13 cellular contexts compared by ENCODE assay signal in genomic region chr17:44967026-44967906, GRCh38. TPM values are rescaled to one million over a fixed set of nuclear protein-coding genes. Genes with fewer than 3 reads are reported as not detected.
A peak's percentile ranks its signal among the peaks of the same experiment; 100 is the strongest.
DNase-seq lines count a peak whose midpoint lies in the region; TF ChIP-seq lines count a peak whose summit lies in the region.
"Had no signal": no experiment of that assay in that cellular context is flagged by ENCODE, and none has a peak within 500 bp of the region (broad histone marks: within the 10 kb centered on the region; RNA-seq: fewer than 3 reads in every experiment).

No MANE protein-coding gene starts in this region.

- CTCF ChIA-PET in mammary epithelial cell (lab: Charles Lee; ENCODE audit: low non-redundant PET), result no interaction called here

- H3K4me1 Mint-ChIP-seq in nephron, result peaks cover 17% of the 10 kb centered on the region

- TF ChIP-seq EP300 in sigmoid colon (IDR thresholded peaks at IDR 0.05), result no peak

- H3K36me3 ChIP-seq in BE2C (no peaks in the 10 kb centered on the region), mammary epithelial cell (ENCODE audit: insufficient read depth, low read length) (no peaks in the 10 kb centered on the region), sigmoid colon (no peaks in the 10 kb centered on the region)
- H3K36me3 ChIP-seq: MG63 had no signal

- H3K27ac ChIP-seq in mammary epithelial cell (ENCODE audit: insufficient read depth, low read depth, low read length) (no peak overlapping the region), sigmoid colon (no peak overlapping the region)
- H3K27ac ChIP-seq: foreskin keratinocyte, PC-9 had no signal

- no peaks in the 10 kb centered on the region for H3K79me2 ChIP-seq in mammary epithelial cell (ENCODE audit: insufficient read depth, low read length)

- 26% methylated on average over 18 of the region's 76 CpGs for WGBS in mammary epithelial cell (ENCODE audit: low coverage, missing lambda C conversion rate)
- 5 to 10% methylated on average over 76 of the region's 76 CpGs for WGBS in sigmoid colon, 2 donors

- in situ Hi-C loops in mammary epithelial cell (cut with MboI; ENCODE audit: low sequenced_read_pairs in 2 of 2), result no loop called here
- in situ Hi-C loops in ACHN (cut with HindIII; ENCODE audit: low pct_ligation_motif_present, low pct_unique_long_range_greater_than_20kb, low sequenced_read_pairs), result no loop called here

- peak overlapping the region in 2 of 3 experiments; percentile 26 to 41 for H3K4me3 Mint-ChIP-seq in nephron

- H3K27me3 Mint-ChIP-seq in nephron (ENCODE audit: low read depth), result peaks cover 88% of the 10 kb centered on the region

- peak overlapping the region; percentile 29 for H2AFZ ChIP-seq in mammary epithelial cell (ENCODE audit: low read depth, low read length)
- H2AFZ ChIP-seq: PC-9 had no signal

- no peaks in the 10 kb centered on the region for H4K20me1 ChIP-seq in mammary epithelial cell (ENCODE audit: insufficient read depth, low read length)

- H3K27me3 ChIP-seq in BE2C (peaks cover 21% of the 10 kb centered on the region), mammary epithelial cell (ENCODE audit: insufficient read depth, low read length) (peaks cover 14% of the 10 kb centered on the region), sigmoid colon (peaks cover 19 to 33% (median 29%) of the 10 kb centered on the region in 3 donors)

- dilution Hi-C loops in mammary epithelial cell (cut with HindIII; ENCODE audit: low sequenced_read_pairs), result no loop called here

- no peak overlapping the region for H3K27ac Mint-ChIP-seq in nephron
- H3K27ac Mint-ChIP-seq: activated CD4-positive, alpha-beta T cell treated with anti-CD3 and anti-CD28 coated beads for 36 hours had no signal

- peak overlapping the region; percentile 45 for H3K4me2 ChIP-seq in mammary epithelial cell (ENCODE audit: insufficient read depth, low read depth, low read length)

- no TSS peak for BruUV-seq in mammary epithelial cell (replicated peaks; lab: Mats Ljungman, UMichigan)

- intact Hi-C loops in mammary epithelial cell (cut with micrococcal nuclease), result loop anchor here (5.0 kb wide), 1 partner anchor 85 kb away; the partner anchor contains the start of gene DCAKD
- intact Hi-C loops in sigmoid colon (cut with DNase I), result loop anchor here (5.0 kb wide), 2 partner anchors 85 to 125 kb away; partner anchors contain the start of gene DCAKD

- no peaks in the 10 kb centered on the region for H3K36me3 Mint-ChIP-seq in nephron (ENCODE audit: low read depth)

- peak overlapping the region; percentile 34 for H3K4me3 ChIP-seq in BE2C (ENCODE audit: low read depth, low read length)
- H3K4me3 ChIP-seq in mammary epithelial cell (replicated peaks in 1 of 3; ENCODE audit: insufficient read depth in 1 of 3, low read depth in 2 of 3, low read length in 3 of 3), result no peak overlapping the region
- H3K4me3 ChIP-seq in sigmoid colon, result peak overlapping the region in 2 of 4 donors; percentile 24 to 50
- H3K4me3 ChIP-seq: MG63, PC-9 had no signal

- DNase-seq in BE2C, result no peak
- DNase-seq in D341Med (ENCODE audit: low spot score), result peak; percentile 69
- no peak for DNase-seq in mammary epithelial cell
- DNase-seq in sigmoid colon, result no peak
- no peak for DNase-seq in activated effector memory CD4-positive, alpha-beta T cell treated with anti-CD3 and anti-CD28 coated beads, Interleukin-2, amount 50 U/mL, for 16 hours
- DNase-seq in ACHN, result no peak
- no peak for DNase-seq in GM03348 (ENCODE audit: low spot score)

- H3K9ac ChIP-seq in mammary epithelial cell (ENCODE audit: insufficient read depth, low read length), result no peak overlapping the region

- H3K9me3 ChIP-seq in BE2C, result no peaks in the 10 kb centered on the region
- H3K9me3 ChIP-seq in mammary epithelial cell (replicated peaks; ENCODE audit: insufficient read depth, low read length), result no peaks in the 10 kb centered on the region
- no peaks in the 10 kb centered on the region for H3K9me3 ChIP-seq in sigmoid colon
- H3K9me3 ChIP-seq: MG63 had no signal

- no peaks in the 10 kb centered on the region for H3K9me3 Mint-ChIP-seq in nephron

- TF ChIP-seq CTCF in BE2C (IDR thresholded peaks at IDR 0.05; ENCODE audit: low read depth, low read length) (no peak), mammary epithelial cell (conservative IDR thresholded peaks at IDR 0.05 in 1 of 2, IDR thresholded peaks at IDR 0.05 in 1 of 2; ENCODE audit: extremely low read depth in 1 of 2, insufficient read depth in 1 of 2, low read depth in 1 of 2, low read length in 2 of 2) (no peak), nephron (IDR thresholded peaks at IDR 0.05; ENCODE audit: unreplicated experiment in 3 of 3) (no peak), sigmoid colon (IDR thresholded peaks at IDR 0.05) (no peak)

- no peak for TF ChIP-seq POLR2A in sigmoid colon (IDR thresholded peaks at IDR 0.05)

- H3K4me1 ChIP-seq in BE2C (peaks cover 2% of the 10 kb centered on the region; the same call in 1 of the 2 replicates), mammary epithelial cell (ENCODE audit: insufficient read depth, low read length) (peaks cover 36% of the 10 kb centered on the region), sigmoid colon (peaks cover 0 to 40% (median 33%) of the 10 kb centered on the region in 4 donors)
- H3K4me1 ChIP-seq: foreskin keratinocyte had no signal

RNA-seq across cellular contexts. Expression of gene C1QL1, which starts 0.8 kb away (rescaled TPM):
- 72.9 TPM for polyA plus RNA-seq in BE2C (2012; ENCODE audit: insufficient read depth, insufficient read length, low read depth)
- total RNA-seq in mammary epithelial cell (under 1 TPM in 1 of 2 donors, not detected in 1; 0.54 TPM), sigmoid colon (1 to 10 TPM in 2 of 4 donors, under 1 TPM in 2; 0.41 to 4.3 (median 1.3) TPM)
- polyA plus RNA-seq in mammary epithelial cell (1.9 TPM), sigmoid colon (1 to 10 TPM in 2 of 3 donors, not detected in 1; 1.4 to 2.0 TPM)
- not detected for polyA minus RNA-seq in mammary epithelial cell
- total RNA-seq: bronchial epithelial cell had no signal

RNA-seq across cellular contexts. Expression of gene KIF18B, which starts 19.7 kb away (rescaled TPM):
- 13.3 TPM for polyA plus RNA-seq in BE2C (2012; ENCODE audit: insufficient read depth, insufficient read length, low read depth)
- 10 to 100 TPM in 1 of 2 donors, under 1 TPM in 1; under 0.01 to 25.2 TPM for total RNA-seq in mammary epithelial cell
- polyA plus RNA-seq in mammary epithelial cell, result 20.9 TPM
- 28.8 TPM for polyA minus RNA-seq in mammary epithelial cell
- 1 to 10 TPM in 1 of 4 donors, under 1 TPM in 3; under 0.01 to 1.4 (median 0.30) TPM for total RNA-seq in sigmoid colon
- 10 to 100 TPM in 1 of 3 donors, 1 to 10 TPM in 1, under 1 TPM in 1; 0.60 to 10.5 (median 1.4) TPM for polyA plus RNA-seq in sigmoid colon
- total RNA-seq: bronchial epithelial cell had no signal

RNA-seq across cellular contexts. Expression of gene GFAP, which starts 52.0 kb away (rescaled TPM):
- polyA plus RNA-seq in BE2C (2012; ENCODE audit: insufficient read depth, insufficient read length, low read depth), result 17.7 TPM
- under 1 TPM in 1 of 2 donors, not detected in 1; 0.83 TPM for total RNA-seq in mammary epithelial cell
- not detected for polyA plus RNA-seq in mammary epithelial cell
- polyA minus RNA-seq in mammary epithelial cell, result not detected
- total RNA-seq in sigmoid colon, result not detected
- polyA plus RNA-seq in sigmoid colon, result 1 to 10 TPM in 2 of 3 donors, not detected in 1; 1.3 to 2.4 TPM
- total RNA-seq: activated CD4-positive, alpha-beta T cell treated with anti-CD3 and anti-CD28 coated beads for 36 hours; bronchial epithelial cell; PC-9 had no signal
